2 cellular contexts compared by ENCODE assay signal in the genomic region with DNA sequence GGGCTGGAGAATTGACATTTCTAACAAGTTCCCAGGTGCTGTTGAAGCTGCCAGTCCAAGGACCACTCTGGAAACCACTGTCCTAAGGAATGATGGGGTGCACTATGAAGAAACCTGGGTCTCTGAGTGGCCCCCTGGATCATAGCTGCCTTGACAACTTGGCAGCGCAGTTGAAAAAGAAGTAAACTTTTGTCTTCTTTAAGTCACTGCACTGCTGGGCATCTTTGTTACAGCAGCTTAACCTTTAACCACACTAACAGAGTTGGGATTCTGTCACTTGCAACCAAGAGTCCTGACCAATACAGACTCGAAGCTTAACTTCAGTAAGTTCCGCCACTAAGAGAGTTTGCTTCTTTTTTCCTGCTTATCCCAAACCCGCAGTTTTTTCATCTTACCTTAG.
TF ChIP-seq lines count a peak whose summit lies in the region.

No MANE protein-coding gene starts in this region.

TF ChIP-seq in HepG2, 621 proteins besides CTCF, POLR2A, EP300 and RAD21:
- TF ChIP-seq, protein P1, sequence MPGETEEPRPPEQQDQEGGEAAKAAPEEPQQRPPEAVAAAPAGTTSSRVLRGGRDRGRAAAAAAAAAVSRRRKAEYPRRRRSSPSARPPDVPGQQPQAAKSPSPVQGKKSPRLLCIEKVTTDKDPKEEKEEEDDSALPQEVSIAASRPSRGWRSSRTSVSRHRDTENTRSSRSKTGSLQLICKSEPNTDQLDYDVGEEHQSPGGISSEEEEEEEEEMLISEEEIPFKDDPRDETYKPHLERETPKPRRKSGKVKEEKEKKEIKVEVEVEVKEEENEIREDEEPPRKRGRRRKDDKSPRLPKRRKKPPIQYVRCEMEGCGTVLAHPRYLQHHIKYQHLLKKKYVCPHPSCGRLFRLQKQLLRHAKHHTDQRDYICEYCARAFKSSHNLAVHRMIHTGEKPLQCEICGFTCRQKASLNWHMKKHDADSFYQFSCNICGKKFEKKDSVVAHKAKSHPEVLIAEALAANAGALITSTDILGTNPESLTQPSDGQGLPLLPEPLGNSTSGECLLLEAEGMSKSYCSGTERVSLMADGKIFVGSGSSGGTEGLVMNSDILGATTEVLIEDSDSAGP (CRISPR knock-in tag; IDR thresholded peaks at IDR 0.05; ENCODE audit: borderline replicate concordance), result no peak
- TF ChIP-seq ZNF672 (CRISPR knock-in tag; IDR thresholded peaks at IDR 0.05) (no peak), ZEB1 (IDR thresholded peaks at IDR 0.05; ENCODE audit: insufficient replicate concordance, low read depth) (no peak), POLR2AphosphoS5 (IDR thresholded peaks at IDR 0.05; ENCODE audit: low read depth, low read length) (no peak), ZNF12 (CRISPR knock-in tag; IDR thresholded peaks at IDR 0.05) (peak; percentile 96), ZMAT3 (CRISPR knock-in tag; conservative IDR thresholded peaks at IDR 0.05) (no peak), JDP2 (CRISPR knock-in tag; IDR thresholded peaks at IDR 0.05; ENCODE audit: borderline replicate concordance) (no peak), THYN1 (CRISPR knock-in tag; IDR thresholded peaks at IDR 0.05; ENCODE audit: borderline replicate concordance, low read depth) (no peak), NFIB (CRISPR knock-in tag; IDR thresholded peaks at IDR 0.05; ENCODE audit: borderline replicate concordance) (no peak)
- TF ChIP-seq, protein P2, sequence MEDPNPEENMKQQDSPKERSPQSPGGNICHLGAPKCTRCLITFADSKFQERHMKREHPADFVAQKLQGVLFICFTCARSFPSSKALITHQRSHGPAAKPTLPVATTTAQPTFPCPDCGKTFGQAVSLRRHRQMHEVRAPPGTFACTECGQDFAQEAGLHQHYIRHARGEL (CRISPR knock-in tag; IDR thresholded peaks at IDR 0.05), result 0 out of 2 replicates have a peak, but pooled peaks have one; percentile 28

TF ChIP-seq in K562, 482 proteins besides CTCF, POLR2A, EP300 and RAD21:
- TF ChIP-seq CBX8 (IDR thresholded peaks at IDR 0.05; ENCODE audit: borderline replicate concordance, extremely low read depth, low read depth, low read length, poor library complexity, severe bottlenecking), result no peak
- TF ChIP-seq, protein P3, sequence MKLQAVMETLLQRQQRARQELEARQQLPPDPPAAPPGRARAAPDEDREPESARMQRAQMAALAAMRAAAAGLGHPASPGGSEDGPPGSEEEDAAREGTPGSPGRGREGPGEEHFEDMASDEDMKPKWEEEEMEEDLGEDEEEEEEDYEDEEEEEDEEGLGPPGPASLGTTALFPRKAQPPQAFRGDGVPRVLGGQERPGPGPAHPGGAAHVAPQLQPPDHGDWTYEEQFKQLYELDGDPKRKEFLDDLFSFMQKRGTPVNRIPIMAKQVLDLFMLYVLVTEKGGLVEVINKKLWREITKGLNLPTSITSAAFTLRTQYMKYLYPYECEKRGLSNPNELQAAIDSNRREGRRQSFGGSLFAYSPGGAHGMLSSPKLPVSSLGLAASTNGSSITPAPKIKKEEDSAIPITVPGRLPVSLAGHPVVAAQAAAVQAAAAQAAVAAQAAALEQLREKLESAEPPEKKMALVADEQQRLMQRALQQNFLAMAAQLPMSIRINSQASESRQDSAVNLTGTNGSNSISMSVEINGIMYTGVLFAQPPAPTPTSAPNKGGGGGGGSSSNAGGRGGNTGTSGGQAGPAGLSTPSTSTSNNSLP (IDR thresholded peaks at IDR 0.05; ENCODE audit: borderline replicate concordance, low read depth, low read length), result no peak
- TF ChIP-seq ILK (tag; IDR thresholded peaks at IDR 0.05; ENCODE audit: borderline replicate concordance, low read depth), result no peak
- TF ChIP-seq NCOA6 (IDR thresholded peaks at IDR 0.05), result no peak
- TF ChIP-seq ZNF12 (CRISPR knock-in tag; IDR thresholded peaks at IDR 0.05), result peak; percentile 86
- no peak for TF ChIP-seq SMAD4 (CRISPR knock-in tag; conservative IDR thresholded peaks at IDR 0.05)
- TF ChIP-seq, protein P4, sequence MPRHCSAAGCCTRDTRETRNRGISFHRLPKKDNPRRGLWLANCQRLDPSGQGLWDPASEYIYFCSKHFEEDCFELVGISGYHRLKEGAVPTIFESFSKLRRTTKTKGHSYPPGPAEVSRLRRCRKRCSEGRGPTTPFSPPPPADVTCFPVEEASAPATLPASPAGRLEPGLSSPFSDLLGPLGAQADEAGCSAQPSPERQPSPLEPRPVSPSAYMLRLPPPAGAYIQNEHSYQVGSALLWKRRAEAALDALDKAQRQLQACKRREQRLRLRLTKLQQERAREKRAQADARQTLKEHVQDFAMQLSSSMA (CRISPR knock-in tag; IDR thresholded peaks at IDR 0.05), result no peak
- no peak for TF ChIP-seq RB1 (IDR thresholded peaks at IDR 0.05; ENCODE audit: low read depth)
